ENCODE assay signal across 21 cellular contexts in genomic region chr10:80580811-80581468, GRCh38. TPM values are rescaled to one million over a fixed set of nuclear protein-coding genes. Genes with fewer than 3 reads are reported as not detected.
A peak's percentile ranks its signal among the peaks of the same experiment; 100 is the strongest.
DNase-seq lines count a peak whose midpoint lies in the region; ATAC-seq, FAIRE-seq and TF ChIP-seq lines count a peak whose summit lies in the region.
"Had no signal": no experiment of that assay in that cellular context is flagged by ENCODE, and none has a peak within 500 bp of the region (broad histone marks: within the 10 kb centered on the region; RNA-seq: fewer than 3 reads in every experiment).

No MANE protein-coding gene starts in this region.

- no peaks in the 10 kb centered on the region for H3K9me1 ChIP-seq in K562 (ENCODE audit: control insufficient read depth, insufficient read depth, low read length)

- H3K27ac ChIP-seq in K562 (ENCODE audit: extremely low read depth, low read depth, low read length) (no peak overlapping the region), neutrophil (peak overlapping the region; percentile 81)
- H3K27ac ChIP-seq: epithelial cell of prostate, KMS-11 had no signal

- H2AFZ ChIP-seq in K562 (ENCODE audit: low read depth, low read length): no peak overlapping the region

- in situ Hi-C loops in K562 (cut with MboI): no loop called here

- no peak for TF ChIP-seq RAD21 in K562 (CRISPR knock-in tag; conservative IDR thresholded peaks at IDR 0.05 in 1 of 2, IDR thresholded peaks at IDR 0.05 in 1 of 2)

- H3K4me3 ChIP-seq in K562: no peak overlapping the region
- H3K4me3 ChIP-seq in neutrophil (ENCODE audit: low read depth in 1 of 2, low read length in 1 of 2): peak overlapping the region; percentile 3 to 12

- no peaks in the 10 kb centered on the region for H3K79me2 ChIP-seq in K562 (ENCODE audit: control insufficient read depth, insufficient read depth, low read length)

- TF ChIP-seq EP300 in K562 (IDR thresholded peaks at IDR 0.05; ENCODE audit: low read length): no peak

- intact Hi-C loops in K562 (cut with micrococcal nuclease): no loop called here

- no peak for TF ChIP-seq POLR2A in K562 (conservative IDR thresholded peaks at IDR 0.05)

- H4K20me1 ChIP-seq in K562 (replicated peaks; ENCODE audit: control insufficient read depth, insufficient read depth, low read length): no peaks in the 10 kb centered on the region

- no peak overlapping the region for H3K4me2 ChIP-seq in K562 (ENCODE audit: insufficient read depth, low read length)
- H3K4me2 ChIP-seq: KMS-11 had no signal

- POLR2A ChIA-PET in K562 (lab: Yijun Ruan, JAX): no interaction called here

- BruUV-seq in K562 (replicated peaks; lab: Mats Ljungman, UMichigan): no TSS peak

- H3K9me3 ChIP-seq in K562 (replicated peaks; ENCODE audit: control insufficient read depth, insufficient read depth, low read depth, low read length) (no peaks in the 10 kb centered on the region), neutrophil (no peaks in the 10 kb centered on the region)

- H3K36me3 ChIP-seq in K562 (ENCODE audit: control insufficient read depth, insufficient read depth, low read length) (no peaks in the 10 kb centered on the region), neutrophil (no peaks in the 10 kb centered on the region)

- ATAC-seq in K562: no peak
- no peak for ATAC-seq in GM19467 (IDR thresholded peaks at IDR 0.05; ENCODE audit: unreplicated experiment)
- ATAC-seq: activated T-cell treated with anti-CD3 and anti-CD28 coated beads, Interleukin-2, amount 50 U/mL, for 4 hours; stimulated activated memory B cell treated with anti-CD40 and anti-IgM and Interleukin-4, amounts not matched to agents 10 μg/mL and 1 μg/mL and 100 μg/mL, for 72 hours had no signal

- H3K27me3 ChIP-seq in K562 (ENCODE audit: control insufficient read depth in 2 of 2, insufficient read depth in 2 of 2, low read length in 2 of 2) (peaks cover 10 to 31% of the 10 kb centered on the region in 2 experiments), neutrophil (no peaks in the 10 kb centered on the region)

- CTCF ChIA-PET in K562 (lab: Yijun Ruan, JAX; ENCODE audit: low intra/inter-chr PET ratio): no interaction called here

- peak; percentile 4 to 12 for DNase-seq in NCI-H187 (lab: John Stamatoyannopoulos, UW)
- peak; percentile 65 to 66 for DNase-seq in NOMO-1 (lab: John Stamatoyannopoulos, UW; ENCODE audit: unreplicated experiment in 2 of 2)
- DNase-seq in K562 (ENCODE audit: extremely low read depth in 1 of 4, low spot score in 3 of 4): no peak
- DNase-seq in NCI-H748 treated with DMSO at 0.1 percent for 48 hours (lab: John Stamatoyannopoulos, UW): no peak
- DNase-seq in KG1 (lab: John Stamatoyannopoulos, UW): no peak
- DNase-seq: activated naive CD4-positive, alpha-beta T cell treated with Interleukin-2 at 50 U/mL for 16 hours; activated T-cell treated with anti-CD3 and anti-CD28 coated beads, Interleukin-2, amount 50 U/mL, for 4 hours; caudate nucleus; CD8-positive, alpha-beta memory T cell; foreskin fibroblast; NCI-H1048; NCI-H2081 treated with DMSO at 0.1 percent for 48 hours; NCI-H524 had no signal

- no peak overlapping the region for H3K9ac ChIP-seq in K562 (ENCODE audit: insufficient read depth in 1 of 2, low read depth in 2 of 2, low read length in 2 of 2)
- H3K9ac ChIP-seq: KMS-11 had no signal

- peaks cover 0 to 4% of the 10 kb centered on the region in 2 experiments; a peak in 1 of 5 replicates for H3K4me1 ChIP-seq in K562 (replicated peaks in 1 of 2; ENCODE audit: control insufficient read depth in 2 of 2, insufficient read depth in 2 of 2, low read length in 2 of 2)
- peaks cover 43 to 44% of the 10 kb centered on the region in 2 experiments for H3K4me1 ChIP-seq in neutrophil (ENCODE audit: control insufficient read depth in 1 of 2, insufficient read depth in 1 of 2, low read depth in 1 of 2, low read length in 1 of 2)

- 2% methylated on average over 7 of the region's 7 CpGs for WGBS in K562 (ENCODE audit: insufficient coverage, low coverage, missing lambda C conversion rate)

- FAIRE-seq in K562 (lab: Jason Lieb, UNC): peak; percentile 37

- no peak for TF ChIP-seq CTCF in K562 (IDR thresholded peaks at IDR 0.05 in 2 of 3, conservative IDR thresholded peaks at IDR 0.05 in 1 of 3; ENCODE audit: insufficient read depth in 2 of 3, low read depth in 1 of 3, low read length in 3 of 3)
- no peak for TF ChIP-seq CTCF in neutrophil (IDR thresholded peaks at IDR 0.05)

TF ChIP-seq in K562, 482 proteins besides CTCF, POLR2A, EP300 and RAD21:
- TF ChIP-seq IFI16 (CRISPR knock-in tag; IDR thresholded peaks at IDR 0.05) (no peak), TCF7L2 (IDR thresholded peaks at IDR 0.05; ENCODE audit: low read depth, low read length) (no peak), HIVEP1 (CRISPR knock-in tag; IDR thresholded peaks at IDR 0.05) (no peak), SP1 (CRISPR knock-in tag; IDR thresholded peaks at IDR 0.05) (no peak), WHSC1 (IDR thresholded peaks at IDR 0.05; ENCODE audit: low read length) (no peak), TBP (optimal IDR thresholded peaks at IDR 0.05; ENCODE audit: low read depth, low read length) (no peak), ZNF507 (tag; conservative IDR thresholded peaks at IDR 0.05) (no peak), NR4A1 (CRISPR knock-in tag; IDR thresholded peaks at IDR 0.05) (no peak), NR4A1 (tag; IDR thresholded peaks at IDR 0.05) (no peak), L3MBTL2 (IDR thresholded peaks at IDR 0.05) (no peak), ZNF436 (CRISPR knock-in tag; IDR thresholded peaks at IDR 0.05) (no peak), NFE2L1 (tag; IDR thresholded peaks at IDR 0.05; ENCODE audit: borderline replicate concordance, low read depth) (no peak), NCOR1 (IDR thresholded peaks at IDR 0.05) (no peak), ZNF79 (CRISPR knock-in tag; IDR thresholded peaks at IDR 0.05; ENCODE audit: low read depth) (no peak), HINFP (tag; conservative IDR thresholded peaks at IDR 0.05; ENCODE audit: low read depth) (no peak), HDAC1 (IDR thresholded peaks at IDR 0.05) (no peak), RAD51 (IDR thresholded peaks at IDR 0.05; ENCODE audit: borderline replicate concordance, low read depth) (no peak)

RNA-seq across cellular contexts. Expression of gene SH2D4B, which starts 43.2 kb away (rescaled TPM):
- 0.09 TPM in 1 of 2 replicates, not detected in the other for total RNA-seq in K562 (2011; cell fraction: chromatin; rRNA removed; ENCODE audit: low replicate concordance)
- 0.26 TPM in 1 of 2 replicates, not detected in the other for total RNA-seq in K562 (2011; cell fraction: nucleolus; rRNA removed)
- 0.22 TPM in 1 of 2 replicates, not detected in the other for total RNA-seq in K562 (2011; cell fraction: nucleoplasm; rRNA removed)
- total RNA-seq in K562 (2014; rRNA removed) (0.29 TPM in 1 of 2 replicates, not detected in the other), K562 (2014; rRNA removed; fragmentation: Illumina TruSeq; extraction: Trizol) (0.04 TPM in 1 of 2 replicates, not detected in the other), K562 (2015; rRNA removed; fragmentation: Illumina TruSeq; extraction: Trizol) (0.04 TPM in 2 replicates), K562 (2021) (0.13 TPM in 1 of 2 replicates, not detected in the other)
- polyA plus RNA-seq in K562 (2011; rRNA removed) (0.03 TPM in 1 of 2 replicates, not detected in the other), K562 (2014; fragmentation: Illumina TruSeq; extraction: Trizol) (not detected in 2 replicates), K562 (2014; fragmentation: Nextera tagmentation; extraction: Ambion mirVana) (under 1 TPM in 1 of 2 experiments, not detected in 1; 0.14 TPM), K562 (2014; rRNA removed) (not detected in 2 replicates)
- not detected in 2 replicates for polyA plus RNA-seq in K562 (2011; cell fraction: cytosol; rRNA removed)
- 0.03 TPM in 1 of 2 replicates, not detected in the other for polyA plus RNA-seq in K562 (2011; cell fraction: nucleus; rRNA removed)
- 0.05 and 0.06 TPM in 2 replicates for polyA plus RNA-seq in K562 (2012)
- polyA minus RNA-seq in K562 (2011; rRNA and poly(A)+ RNA removed): not detected in 2 replicates
- polyA minus RNA-seq in K562 (2011; cell fraction: cytosol; rRNA and poly(A)+ RNA removed): not detected in 2 replicates
- polyA minus RNA-seq in K562 (2011; cell fraction: nucleus; rRNA and poly(A)+ RNA removed): not detected in 2 replicates
- total RNA-seq: HT-29, pulmonary artery endothelial cell had no signal
- polyA plus RNA-seq: CD8-positive, alpha-beta memory T cell; liver had no signal

Comparison
In these comparisons a context has a peak if more than half of its experiments do, and no peak if none do; other contexts are left out.
1. DNase-seq: peak in NCI-H187 (2 of 2) and NOMO-1 (2 of 2); none in K562 (0 of 4), NCI-H748 treated with DMSO at 0.1 percent for 48 hours (single experiment) and KG1 (single experiment).